Comparison of ENCODE assay signal across 9 cellular contexts in the genomic region with DNA sequence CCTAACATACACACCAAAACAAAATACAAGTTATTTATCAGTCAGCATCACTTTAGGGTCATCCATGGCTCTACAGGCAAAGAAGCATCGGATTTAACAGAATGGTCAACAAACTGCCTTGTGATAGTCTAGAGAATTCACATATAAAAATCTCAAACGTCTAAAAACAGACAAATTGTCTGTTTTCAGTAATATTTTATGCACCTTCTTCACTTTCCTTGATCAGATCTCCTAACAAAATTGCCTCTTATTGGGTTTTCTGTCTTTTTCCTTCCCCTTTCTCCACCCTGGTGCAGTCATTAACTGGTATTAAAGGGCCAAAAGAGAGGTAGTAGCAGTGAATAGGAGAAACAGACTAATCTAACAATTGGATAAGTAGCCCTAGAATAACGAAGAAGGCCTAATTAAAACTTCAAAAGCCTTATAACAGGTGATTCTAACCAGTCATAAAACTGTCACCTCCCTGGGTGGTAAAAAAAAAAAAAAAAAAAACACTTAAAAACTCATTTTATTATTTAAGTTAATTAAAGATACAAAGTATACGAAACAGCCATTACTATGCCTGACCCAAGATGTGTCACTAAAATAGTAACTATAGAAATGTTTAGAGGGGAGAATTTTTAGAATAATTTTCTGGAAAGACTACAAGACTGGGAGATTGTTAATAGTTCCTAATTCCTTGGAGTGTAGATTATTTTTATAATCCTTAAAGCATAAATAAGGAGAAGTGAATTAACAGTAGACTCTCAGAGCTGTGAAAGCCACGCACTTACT. TPM values are rescaled to one million over a fixed set of nuclear protein-coding genes. Genes with fewer than 3 reads are reported as not detected.
DNase-seq lines count a peak whose midpoint lies in the region; ATAC-seq and TF ChIP-seq lines count a peak whose summit lies in the region.
"Had no signal": no experiment of that assay in that cellular context is flagged by ENCODE, and none has a peak within 500 bp of the region (broad histone marks: within the 10 kb centered on the region; RNA-seq: fewer than 3 reads in every experiment).

No MANE protein-coding gene starts in this region.

- peak overlapping the region; percentile 94 for H3K56ac ChIP-seq in mesendoderm (ENCODE audit: low read length)

- no peak overlapping the region for H3K18ac ChIP-seq in mesendoderm (ENCODE audit: low read length)

- peak overlapping the region; percentile 94 to 99 (median 96) for H3K4me3 Mint-ChIP-seq in brain

- no peaks in the 10 kb centered on the region for H3K36me3 ChIP-seq in right atrium auricular region
- no peaks in the 10 kb centered on the region for H3K36me3 ChIP-seq in mesendoderm (ENCODE audit: control insufficient read depth, insufficient read depth, low read length)
- H3K36me3 ChIP-seq in Peyer's patch: no peaks in the 10 kb centered on the region

- H3K27me3 ChIP-seq in right atrium auricular region (no peaks in the 10 kb centered on the region), mesendoderm (ENCODE audit: insufficient read depth, low read length, poor library complexity) (no peaks in the 10 kb centered on the region), Peyer's patch (no peaks in the 10 kb centered on the region)
- H3K27me3 ChIP-seq: testis had no signal

- H3K79me2 ChIP-seq in mesendoderm (ENCODE audit: control insufficient read depth, insufficient read depth, low read length): no peaks in the 10 kb centered on the region

- no peak for TF ChIP-seq CTCF in right atrium auricular region (IDR thresholded peaks at IDR 0.05)
- no peak for TF ChIP-seq CTCF in brain (conservative IDR thresholded peaks at IDR 0.05)
- TF ChIP-seq CTCF in Peyer's patch (IDR thresholded peaks at IDR 0.05): no peak

- peaks cover 13% of the 10 kb centered on the region for H3K27me3 Mint-ChIP-seq in brain

- H2BK120ac ChIP-seq in mesendoderm (ENCODE audit: low read depth, low read length): no peak overlapping the region

- ATAC-seq in Right ventricle myocardium inferior (no peak), GM19328 (IDR thresholded peaks at IDR 0.05; ENCODE audit: unreplicated experiment) (no peak), GM19351 (IDR thresholded peaks at IDR 0.05; ENCODE audit: unreplicated experiment) (no peak)

- H3K9me3 ChIP-seq in right atrium auricular region (no peaks in the 10 kb centered on the region), Peyer's patch (no peaks in the 10 kb centered on the region)
- H3K9me3 ChIP-seq: testis had no signal

- H4K8ac ChIP-seq in mesendoderm (ENCODE audit: low read depth, low read length): no peak overlapping the region

- WGBS in mesendoderm (ENCODE audit: extremely low coverage, insufficient coverage, low lambda C conversion rate): no CpG with 5 or more reads among the region's 5 CpGs

- H2BK15ac ChIP-seq in mesendoderm (replicated peaks; ENCODE audit: low read depth): no peak overlapping the region

- H3K79me1 ChIP-seq in mesendoderm (ENCODE audit: low read length): no peaks in the 10 kb centered on the region

- no peaks in the 10 kb centered on the region for H3K9me3 Mint-ChIP-seq in brain

- no peak overlapping the region for H3K9ac ChIP-seq in mesendoderm (ENCODE audit: low read length)

- H2BK5ac ChIP-seq in mesendoderm (ENCODE audit: low read length): no peak overlapping the region

- H3K4me2 ChIP-seq in mesendoderm (ENCODE audit: low read length): no peak overlapping the region

- no peak overlapping the region for H4K5ac ChIP-seq in mesendoderm (ENCODE audit: low read length)

- H3K4me1 ChIP-seq in right atrium auricular region: peaks cover 0 to 6% of the 10 kb centered on the region in 2 donors
- H3K4me1 ChIP-seq in mesendoderm (ENCODE audit: control insufficient read depth, low read depth, low read length): no peaks in the 10 kb centered on the region
- H3K4me1 ChIP-seq in Peyer's patch: peaks cover 0 to 7% (median 3%) of the 10 kb centered on the region in 4 donors

- H3K4me1 Mint-ChIP-seq in brain: peaks cover 53% of the 10 kb centered on the region

- H3K27ac Mint-ChIP-seq in brain: peak overlapping the region; percentile 99 to 100 (median 99)

- TF ChIP-seq POLR2A in Peyer's patch (IDR thresholded peaks at IDR 0.05): no peak

- no peaks in the 10 kb centered on the region for H3K36me3 Mint-ChIP-seq in brain

- H3K23ac ChIP-seq in mesendoderm (ENCODE audit: low read length): no peak overlapping the region

- H2AK5ac ChIP-seq in mesendoderm (ENCODE audit: low read length): no peak overlapping the region

- H3K4me3 ChIP-seq in right atrium auricular region: peak overlapping the region; percentile 80 to 90
- no peak overlapping the region for H3K4me3 ChIP-seq in mesendoderm (ENCODE audit: low read length)
- H3K4me3 ChIP-seq in Peyer's patch: peak overlapping the region in 2 of 4 donors; percentile 77 to 87

- H3K4ac ChIP-seq in mesendoderm (ENCODE audit: low read depth, low read length): no peak overlapping the region

- H3K27ac ChIP-seq in right atrium auricular region (peak overlapping the region; percentile 95 to 97), mesendoderm (ENCODE audit: low read depth, low read length) (no peak overlapping the region), Peyer's patch (no peak overlapping the region)

- DNase-seq in right atrium auricular region (ENCODE audit: low spot score): no peak
- DNase-seq in Right ventricle myocardium inferior (ENCODE audit: missing footprints): no peak
- DNase-seq in mesendoderm: no peak
- DNase-seq in Peyer's patch: no peak
- no peak for DNase-seq in activated CD4-positive, alpha-beta T cell treated with anti-CD3 and anti-CD28 coated beads for 1 hour

- intact Hi-C loops in Right ventricle myocardium inferior (cut with DNase I): loop anchor here (5.0 kb wide), 2 partner anchors 54 to 114 kb away; no protein-coding TSS in a partner anchor

RNA-seq across cellular contexts. Expression of a gene that starts 1.5 kb away (rescaled TPM):
- 10 to 100 TPM; 50.4 to 51.9 TPM for total RNA-seq in right atrium auricular region
- total RNA-seq in Right ventricle myocardium inferior: 57.9 TPM
- polyA plus RNA-seq in brain (ENCODE audit: insufficient read depth, low read depth, low replicate concordance): 10.6 TPM
- 15.2 TPM for polyA plus RNA-seq in mesendoderm (2013, experiment 1 of 2)
- 16.5 TPM for polyA plus RNA-seq in mesendoderm (2013, experiment 2 of 2)
- total RNA-seq in Peyer's patch: 10 to 100 TPM; 14.7 to 41.3 (median 27.0) TPM

Comparison
In these comparisons a context has a peak if more than half of its experiments do, and no peak if none do; other contexts are left out.
1. H3K27ac ChIP-seq: peak in right atrium auricular region (2 of 2); none in mesendoderm (single experiment) and Peyer's patch (0 of 4).